ENCODE assay signal across 8 cellular contexts in the genomic region with DNA sequence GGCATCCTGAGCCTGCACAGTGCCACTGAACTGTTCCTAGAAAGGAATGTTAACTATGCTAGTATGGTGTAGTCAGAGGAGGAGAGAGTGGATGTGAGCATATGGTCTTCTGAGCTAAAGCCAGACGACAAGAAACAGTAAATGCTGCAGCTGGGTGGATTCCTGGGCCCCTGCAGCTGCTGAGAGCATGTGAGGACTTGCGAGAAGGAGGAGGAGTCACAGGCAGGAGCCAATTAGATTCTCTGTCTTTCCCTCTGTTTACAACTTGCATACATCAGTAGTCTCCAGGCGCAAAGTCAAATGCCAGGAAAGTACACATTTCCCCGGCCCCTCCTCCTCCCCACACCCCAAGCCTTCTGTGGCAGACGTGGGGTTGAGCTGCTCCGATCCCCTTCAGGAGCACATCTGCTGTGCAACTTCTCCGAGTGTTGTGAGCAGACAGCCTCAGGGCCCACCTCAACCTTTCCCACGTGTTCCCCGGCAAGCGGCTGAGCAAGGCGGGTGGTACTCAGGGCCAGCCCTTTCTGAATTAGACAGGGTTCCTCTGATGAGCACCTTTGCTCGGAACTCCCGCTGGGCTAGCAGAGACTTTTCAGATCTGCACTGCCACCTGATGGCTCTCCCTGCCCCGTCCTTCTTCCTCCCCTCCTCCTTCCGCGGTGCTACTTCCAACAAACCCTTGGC.
DNase-seq lines count a peak whose midpoint lies in the region; ATAC-seq and TF ChIP-seq lines count a peak whose summit lies in the region.

No MANE protein-coding gene starts in this region.

- TF ChIP-seq CTCF in 22Rv1 (IDR thresholded peaks at IDR 0.05) (no peak), GM13977 (IDR thresholded peaks at IDR 0.05; ENCODE audit: extremely low read depth, insufficient read depth, missing control alignments) (peak; percentile 25), epithelial cell of proximal tubule (conservative IDR thresholded peaks at IDR 0.05; ENCODE audit: low read depth, low read length) (peak; percentile 31)

- in situ Hi-C loops in GM13977 (cut with MboI; ENCODE audit: low pct_unique_long_range_greater_than_20kb, low sequenced_read_pairs, unreplicated experiment), result no loop called here

- H3K9me3 Mint-ChIP-seq in activated CD4-positive, alpha-beta T cell treated with anti-CD3 and anti-CD28 coated beads, Interleukin-2, amount 10 ng/mL, durations not matched to agents 24 days and 14 days, result no peaks in the 10 kb centered on the region
- no peaks in the 10 kb centered on the region for H3K9me3 Mint-ChIP-seq in naive thymus-derived CD8-positive, alpha-beta T cell

- H3K27ac Mint-ChIP-seq in activated CD4-positive, alpha-beta T cell treated with anti-CD3 and anti-CD28 coated beads, Interleukin-2, amount 10 ng/mL, durations not matched to agents 24 days and 14 days, result peak overlapping the region; percentile 77
- H3K27ac Mint-ChIP-seq in naive thymus-derived CD8-positive, alpha-beta T cell, result peak overlapping the region in 3 of 10 donors; percentile 8 to 91 (median 41)

- DNase-seq in GM13977 (ENCODE audit: low spot score) (peak; percentile 47), NCI-H1105 (lab: John Stamatoyannopoulos, UW) (peak; percentile 78), epithelial cell of proximal tubule (ENCODE audit: low read depth) (no peak), OCI-M1 (lab: John Stamatoyannopoulos, UW) (no peak)
- DNase-seq in activated CD4-positive, alpha-beta T cell treated with anti-CD3 and anti-CD28 coated beads, Interleukin-2, amount 10 ng/mL, durations not matched to agents 24 days and 14 days, result peak; percentile 68
- DNase-seq in naive thymus-derived CD8-positive, alpha-beta T cell, result peak in 5 of 10 donors; percentile 0 to 22 (median 16)

- peak; percentile 59 to 68 for ATAC-seq in naive thymus-derived CD8-positive, alpha-beta T cell
- ATAC-seq in HG03139 (IDR thresholded peaks at IDR 0.05; ENCODE audit: unreplicated experiment), result no peak

- POLR2A ChIA-PET in naive thymus-derived CD8-positive, alpha-beta T cell (lab: Charles Lee), result no interaction called here

- H3K4me3 Mint-ChIP-seq in activated CD4-positive, alpha-beta T cell treated with anti-CD3 and anti-CD28 coated beads, Interleukin-2, amount 10 ng/mL, durations not matched to agents 24 days and 14 days, result peak overlapping the region; percentile 38
- H3K4me3 Mint-ChIP-seq in naive thymus-derived CD8-positive, alpha-beta T cell, result peak overlapping the region; percentile 4 to 82 (median 68)

- no peaks in the 10 kb centered on the region for H3K36me3 Mint-ChIP-seq in activated CD4-positive, alpha-beta T cell treated with anti-CD3 and anti-CD28 coated beads, Interleukin-2, amount 10 ng/mL, durations not matched to agents 24 days and 14 days (ENCODE audit: low read depth)
- H3K36me3 Mint-ChIP-seq in naive thymus-derived CD8-positive, alpha-beta T cell, result no peaks in the 10 kb centered on the region

- H3K27ac ChIP-seq in 22Rv1, result peak overlapping the region; percentile 56

- H3K4me1 Mint-ChIP-seq in activated CD4-positive, alpha-beta T cell treated with anti-CD3 and anti-CD28 coated beads, Interleukin-2, amount 10 ng/mL, durations not matched to agents 24 days and 14 days, result peaks cover 32% of the 10 kb centered on the region
- peaks cover 14 to 37% (median 33%) of the 10 kb centered on the region in 4 donors for H3K4me1 Mint-ChIP-seq in naive thymus-derived CD8-positive, alpha-beta T cell

- H3K4me3 ChIP-seq in epithelial cell of proximal tubule (ENCODE audit: low read depth, low read length), result no peak overlapping the region

- no peaks in the 10 kb centered on the region for H3K27me3 Mint-ChIP-seq in activated CD4-positive, alpha-beta T cell treated with anti-CD3 and anti-CD28 coated beads, Interleukin-2, amount 10 ng/mL, durations not matched to agents 24 days and 14 days
- peaks cover 0 to 4% (median 2%) of the 10 kb centered on the region in 5 donors for H3K27me3 Mint-ChIP-seq in naive thymus-derived CD8-positive, alpha-beta T cell

- intact Hi-C loops in activated CD4-positive, alpha-beta T cell treated with anti-CD3 and anti-CD28 coated beads, Interleukin-2, amount 10 ng/mL, durations not matched to agents 24 days and 14 days (cut with micrococcal nuclease), result no loop called here

Comparison
In these comparisons a context has a peak if more than half of its experiments do, and no peak if none do; other contexts are left out.
1. DNase-seq: peak in GM13977 (single experiment), NCI-H1105 (single experiment) and activated CD4-positive, alpha-beta T cell treated with anti-CD3 and anti-CD28 coated beads, Interleukin-2, amount 10 ng/mL, durations not matched to agents 24 days and 14 days (single experiment); none in epithelial cell of proximal tubule (single experiment) and OCI-M1 (single experiment).